Comparison of ENCODE assay signal across 8 cellular contexts in genomic region chr4:128191115-128191897, GRCh38.
A peak's percentile ranks its signal among the peaks of the same experiment; 100 is the strongest.
DNase-seq lines count a peak whose midpoint lies in the region; ATAC-seq lines count a peak whose summit lies in the region.

No MANE protein-coding gene starts in this region.

- no peak overlapping the region for H3K4me2 ChIP-seq in mesendoderm (ENCODE audit: low read length)

- H3K4me1 ChIP-seq in CD8-positive, alpha-beta memory T cell (ENCODE audit: insufficient read depth, low read length) = no peaks in the 10 kb centered on the region
- H3K4me1 ChIP-seq in effector memory CD4-positive, alpha-beta T cell (ENCODE audit: control insufficient read depth, insufficient read depth, low read length, poor library complexity, severe bottlenecking) = no peaks in the 10 kb centered on the region
- no peaks in the 10 kb centered on the region for H3K4me1 ChIP-seq in mesendoderm (ENCODE audit: control insufficient read depth, low read depth, low read length)

- no peaks in the 10 kb centered on the region for H3K9me3 Mint-ChIP-seq in CD8-positive, alpha-beta memory T cell
- no peaks in the 10 kb centered on the region for H3K9me3 Mint-ChIP-seq in activated CD4-positive, alpha-beta memory T cell treated with anti-CD3 and anti-CD28 coated beads, Interleukin-2, amount 10 ng/mL, durations not matched to agents 7 days and 5 days

- H3K9ac ChIP-seq in mesendoderm (ENCODE audit: low read length) = no peak overlapping the region

- H3K56ac ChIP-seq in mesendoderm (ENCODE audit: low read length) = peak overlapping the region; percentile 10

- no CpG with 5 or more reads among the region's 5 CpGs for WGBS in mesendoderm (ENCODE audit: extremely low coverage, insufficient coverage, low lambda C conversion rate)

- POLR2A ChIA-PET in CD8-positive, alpha-beta memory T cell (lab: Charles Lee) = no interaction called here
- POLR2A ChIA-PET in activated CD4-positive, alpha-beta memory T cell treated with anti-CD3 and anti-CD28 coated beads, Interleukin-2, amount 10 ng/mL, durations not matched to agents 7 days and 5 days (lab: Charles Lee) = no interaction called here

- H3K4me3 Mint-ChIP-seq in CD8-positive, alpha-beta memory T cell = no peak overlapping the region
- H3K4me3 Mint-ChIP-seq in activated CD4-positive, alpha-beta memory T cell treated with anti-CD3 and anti-CD28 coated beads, Interleukin-2, amount 10 ng/mL, durations not matched to agents 7 days and 5 days = no peak overlapping the region

- no peaks in the 10 kb centered on the region for H3K36me3 Mint-ChIP-seq in CD8-positive, alpha-beta memory T cell
- no peaks in the 10 kb centered on the region for H3K36me3 Mint-ChIP-seq in activated CD4-positive, alpha-beta memory T cell treated with anti-CD3 and anti-CD28 coated beads, Interleukin-2, amount 10 ng/mL, durations not matched to agents 7 days and 5 days (ENCODE audit: low read depth)

- ATAC-seq in GM19372 (IDR thresholded peaks at IDR 0.05; ENCODE audit: low read depth, unreplicated experiment) = peak; percentile 97
- peak; percentile 99 for ATAC-seq in HG03442 (IDR thresholded peaks at IDR 0.05; ENCODE audit: unreplicated experiment)

- no peak overlapping the region for H2AK5ac ChIP-seq in mesendoderm (ENCODE audit: low read length)

- peak; percentile 40 to 78 (median 55) for DNase-seq in CD8-positive, alpha-beta memory T cell
- peak; percentile 28 to 76 for DNase-seq in NCI-H526 (lab: John Stamatoyannopoulos, UW)
- DNase-seq in activated CD4-positive, alpha-beta memory T cell treated with anti-CD3 and anti-CD28 coated beads, Interleukin-2, amount 10 ng/mL, durations not matched to agents 7 days and 5 days = peak; percentile 74
- peak; percentile 27 to 53 (median 43) for DNase-seq in effector memory CD4-positive, alpha-beta T cell
- DNase-seq in mesendoderm = peak; percentile 74
- DNase-seq in stimulated activated CD8-positive, alpha-beta memory T cell treated with anti-CD3 and anti-CD28 coated beads, Interleukin-4, amount 100 ng/mL, for 24 hours (ENCODE audit: low read depth) = peak; percentile 42

- H4K5ac ChIP-seq in mesendoderm (ENCODE audit: low read length) = no peak overlapping the region

- no peaks in the 10 kb centered on the region for H3K9me3 ChIP-seq in CD8-positive, alpha-beta memory T cell (ENCODE audit: low read length)
- no peaks in the 10 kb centered on the region for H3K9me3 ChIP-seq in effector memory CD4-positive, alpha-beta T cell (ENCODE audit: control insufficient read depth, low read length)

- H3K79me1 ChIP-seq in mesendoderm (ENCODE audit: low read length) = no peaks in the 10 kb centered on the region

- no peak overlapping the region for H3K18ac ChIP-seq in mesendoderm (ENCODE audit: low read length)

- no peak overlapping the region for H2BK5ac ChIP-seq in mesendoderm (ENCODE audit: low read length)

- no peak overlapping the region for H3K4me3 ChIP-seq in CD8-positive, alpha-beta memory T cell (ENCODE audit: low read length)
- no peak overlapping the region for H3K4me3 ChIP-seq in effector memory CD4-positive, alpha-beta T cell (ENCODE audit: insufficient read depth, low read depth, low read length, poor library complexity, severe bottlenecking)
- no peak overlapping the region for H3K4me3 ChIP-seq in mesendoderm (ENCODE audit: low read length)

- no peak overlapping the region for H3K27ac ChIP-seq in CD8-positive, alpha-beta memory T cell (ENCODE audit: low read depth, low read length)
- H3K27ac ChIP-seq in effector memory CD4-positive, alpha-beta T cell (ENCODE audit: insufficient read depth, low read length, poor library complexity, severe bottlenecking) = no peak overlapping the region
- H3K27ac ChIP-seq in mesendoderm (ENCODE audit: low read depth, low read length) = no peak overlapping the region

- CTCF ChIA-PET in CD8-positive, alpha-beta memory T cell (lab: Charles Lee) = interaction anchor here (0.9 to 1.4 kb wide), 6 partner anchors 9 to 1450 kb away, joined by 3 to 6 read pairs (median 4); no protein-coding TSS in a partner anchor
- CTCF ChIA-PET in activated CD4-positive, alpha-beta memory T cell treated with anti-CD3 and anti-CD28 coated beads, Interleukin-2, amount 10 ng/mL, durations not matched to agents 7 days and 5 days (lab: Charles Lee) = interaction anchor here (0.6 to 1.2 kb wide), 13 partner anchors 8 to 265 kb away, joined by 3 to 4 read pairs (median 3); no protein-coding TSS in a partner anchor

- H3K23ac ChIP-seq in mesendoderm (ENCODE audit: low read length) = no peak overlapping the region

- no peaks in the 10 kb centered on the region for H3K27me3 Mint-ChIP-seq in CD8-positive, alpha-beta memory T cell
- no peaks in the 10 kb centered on the region for H3K27me3 Mint-ChIP-seq in activated CD4-positive, alpha-beta memory T cell treated with anti-CD3 and anti-CD28 coated beads, Interleukin-2, amount 10 ng/mL, durations not matched to agents 7 days and 5 days

- no peak overlapping the region for H2BK15ac ChIP-seq in mesendoderm (replicated peaks; ENCODE audit: low read depth)

- no peak overlapping the region for H4K8ac ChIP-seq in mesendoderm (ENCODE audit: low read depth, low read length)

- H3K4me1 Mint-ChIP-seq in CD8-positive, alpha-beta memory T cell = peaks cover 0 to 5% (median 4%) of the 10 kb centered on the region in 3 donors
- H3K4me1 Mint-ChIP-seq in activated CD4-positive, alpha-beta memory T cell treated with anti-CD3 and anti-CD28 coated beads, Interleukin-2, amount 10 ng/mL, durations not matched to agents 7 days and 5 days = peaks cover 5% of the 10 kb centered on the region

- H3K4ac ChIP-seq in mesendoderm (ENCODE audit: low read depth, low read length) = no peak overlapping the region

- H3K79me2 ChIP-seq in mesendoderm (ENCODE audit: control insufficient read depth, insufficient read depth, low read length) = no peaks in the 10 kb centered on the region

- H3K27me3 ChIP-seq in CD8-positive, alpha-beta memory T cell (ENCODE audit: insufficient read depth, low read length, poor library complexity, severe bottlenecking) = no peaks in the 10 kb centered on the region
- H3K27me3 ChIP-seq in effector memory CD4-positive, alpha-beta T cell (replicated peaks; ENCODE audit: control insufficient read depth, insufficient read depth, low read length, poor library complexity, severe bottlenecking) = no peaks in the 10 kb centered on the region
- no peaks in the 10 kb centered on the region for H3K27me3 ChIP-seq in mesendoderm (ENCODE audit: insufficient read depth, low read length, poor library complexity)

- no peak overlapping the region for H2BK120ac ChIP-seq in mesendoderm (ENCODE audit: low read depth, low read length)

- peak overlapping the region in 1 of 8 donors; percentile 29 for H3K27ac Mint-ChIP-seq in CD8-positive, alpha-beta memory T cell
- H3K27ac Mint-ChIP-seq in activated CD4-positive, alpha-beta memory T cell treated with anti-CD3 and anti-CD28 coated beads, Interleukin-2, amount 10 ng/mL, durations not matched to agents 7 days and 5 days = no peak overlapping the region

- no peaks in the 10 kb centered on the region for H3K36me3 ChIP-seq in CD8-positive, alpha-beta memory T cell (ENCODE audit: insufficient read depth, low read length)
- no peaks in the 10 kb centered on the region for H3K36me3 ChIP-seq in effector memory CD4-positive, alpha-beta T cell (ENCODE audit: control insufficient read depth, insufficient read depth, low read length)
- no peaks in the 10 kb centered on the region for H3K36me3 ChIP-seq in mesendoderm (ENCODE audit: control insufficient read depth, insufficient read depth, low read length)
